ENCODE assay signal across 7 cellular contexts in genomic region chr6:138988469-138988834, GRCh38. TPM values are rescaled to one million over a fixed set of nuclear protein-coding genes. Genes with fewer than 3 reads are reported as not detected.
A peak's percentile ranks its signal among the peaks of the same experiment; 100 is the strongest.
DNase-seq lines count a peak whose midpoint lies in the region; ATAC-seq and TF ChIP-seq lines count a peak whose summit lies in the region.

No MANE protein-coding gene starts in this region.

- no peaks in the 10 kb centered on the region for H3K9me3 ChIP-seq in ovary

- peaks cover 6% of the 10 kb centered on the region for H3K4me1 ChIP-seq in ovary (ENCODE audit: insufficient read depth)

- peak overlapping the region; percentile 94 to 96 for H3K27ac Mint-ChIP-seq in effector memory CD8-positive, alpha-beta T cell

- no peak for TF ChIP-seq EP300 in ovary (IDR thresholded peaks at IDR 0.05)

- H3K4me1 Mint-ChIP-seq in effector memory CD8-positive, alpha-beta T cell (ENCODE audit: low read depth in 2 of 2), result peaks cover 7 to 17% of the 10 kb centered on the region in 2 donors

- H3K27ac ChIP-seq in ovary, result no peak overlapping the region

- peaks cover 4% of the 10 kb centered on the region for H3K36me3 Mint-ChIP-seq in effector memory CD8-positive, alpha-beta T cell (ENCODE audit: insufficient read depth)

- no peak for DNase-seq in HFF-Myc (ENCODE audit: extremely low read depth, low read depth)
- peak; percentile 79 for DNase-seq in NCI-H748 treated with DMSO at 0.1 percent for 48 hours (lab: John Stamatoyannopoulos, UW)
- DNase-seq in effector memory CD8-positive, alpha-beta T cell, result no peak
- no peak for DNase-seq in ovary
- no peak for DNase-seq in NCI-H187 treated with DMSO at 0.1 percent for 48 hours (lab: John Stamatoyannopoulos, UW)
- DNase-seq in stimulated activated CD4-positive, alpha-beta T cell treated with anti-CD3 and anti-CD28 coated beads, Interleukin-4, amount 100 ng/mL, for 1 hour, result no peak

- WGBS in ovary, 3 donors, result 6 to 9% (median 9%) methylated on average over 11 of the region's 11 CpGs

- TF ChIP-seq POLR2A in ovary (IDR thresholded peaks at IDR 0.05), result no peak

- H3K4me3 ChIP-seq in HFF-Myc (replicated peaks; ENCODE audit: low read depth, low read length), result peak overlapping the region; percentile 83
- H3K4me3 ChIP-seq in ovary, result peak overlapping the region; percentile 83

- H3K36me3 ChIP-seq in ovary, result no peaks in the 10 kb centered on the region

- H3K9me3 Mint-ChIP-seq in effector memory CD8-positive, alpha-beta T cell, result no peaks in the 10 kb centered on the region

- no peaks in the 10 kb centered on the region for H3K27me3 ChIP-seq in ovary

- H3K4me3 Mint-ChIP-seq in effector memory CD8-positive, alpha-beta T cell, result peak overlapping the region in 1 of 2 donors; percentile 90

- H3K27me3 Mint-ChIP-seq in effector memory CD8-positive, alpha-beta T cell, result peaks cover 0 to 16% of the 10 kb centered on the region in 2 donors

- ATAC-seq in GM18519 (IDR thresholded peaks at IDR 0.05; ENCODE audit: low FRiP score, unreplicated experiment), result peak; percentile 1
- ATAC-seq in effector memory CD8-positive, alpha-beta T cell (replicated peaks), result peak; percentile 13

- TF ChIP-seq CTCF in HFF-Myc (IDR thresholded peaks at IDR 0.05; ENCODE audit: low read depth, low read length, missing control alignments) (peak; percentile 19), ovary (IDR thresholded peaks at IDR 0.05) (no peak)

- intact Hi-C loops in ovary (cut with DNase I), result loop anchor here in 3 of 4 donors (5.0 to 10.0 kb wide), 2 partner anchors 171 to 174 kb away; no protein-coding TSS in a partner anchor

RNA-seq across cellular contexts. Expression of gene REPS1, which starts 0.4 kb away (rescaled TPM):
- total RNA-seq in ovary, result 10 to 100 TPM; 36.0 to 65.6 (median 44.5) TPM
- polyA plus RNA-seq in ovary, result 10 to 100 TPM; 20.4 to 41.0 TPM

RNA-seq across cellular contexts. Expression of gene ABRACL, which starts 40.1 kb away (rescaled TPM):
- total RNA-seq in ovary, result 10 to 100 TPM in 1 of 7 donors, 1 to 10 TPM in 6; 1.7 to 21.9 (median 5.2) TPM
- polyA plus RNA-seq in ovary, result 10 to 100 TPM in 1 of 2 donors, 1 to 10 TPM in 1; 9.6 to 23.5 TPM
